In the genomic region with DNA sequence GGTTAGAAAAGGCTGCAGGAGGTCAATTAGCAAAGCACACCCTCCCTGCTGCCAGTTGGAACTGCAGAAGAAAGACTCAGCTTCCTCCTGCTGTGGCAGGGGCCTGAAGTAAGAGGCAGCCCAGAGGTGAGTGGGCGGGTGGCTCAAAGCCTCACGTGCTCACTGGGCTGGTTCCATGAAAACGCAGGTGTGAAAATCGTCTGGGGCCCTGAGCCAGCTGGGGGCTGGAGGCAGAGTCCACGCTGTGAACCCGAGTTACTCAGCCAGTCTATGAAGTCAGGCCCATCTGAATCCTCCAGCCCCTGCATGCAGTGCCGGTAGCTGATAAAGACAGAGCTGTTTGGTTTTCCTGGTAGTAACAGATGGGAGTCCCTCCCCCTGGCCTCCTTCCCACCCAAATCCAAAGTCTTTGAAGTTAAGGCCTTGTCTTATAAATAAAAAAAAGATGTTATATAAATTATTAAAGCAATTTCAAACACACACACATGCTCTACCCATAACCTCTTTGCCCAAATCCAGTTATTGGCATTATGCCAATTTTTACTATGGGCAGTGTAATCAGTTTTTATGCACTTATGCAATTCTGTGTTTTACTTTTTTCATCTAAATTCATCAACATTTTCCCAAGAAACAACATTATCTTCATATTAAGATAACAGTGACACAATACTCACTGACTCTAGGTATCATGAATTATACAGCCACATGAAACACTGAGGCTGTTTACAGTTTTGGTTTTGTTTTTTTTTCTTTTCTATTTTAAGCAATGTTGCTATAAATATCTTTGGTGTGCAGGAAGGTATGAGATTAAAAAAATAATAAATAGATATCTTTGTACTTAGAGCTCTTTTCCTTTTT, we compare ENCODE assay signal across 1 cellular context.
TF ChIP-seq lines count a peak whose summit lies in the region.

No MANE protein-coding gene starts in this region.

TF ChIP-seq in WTC11, 78 proteins besides CTCF, POLR2A, EP300 and RAD21 (continued from another document):
- TF ChIP-seq, protein P1, sequence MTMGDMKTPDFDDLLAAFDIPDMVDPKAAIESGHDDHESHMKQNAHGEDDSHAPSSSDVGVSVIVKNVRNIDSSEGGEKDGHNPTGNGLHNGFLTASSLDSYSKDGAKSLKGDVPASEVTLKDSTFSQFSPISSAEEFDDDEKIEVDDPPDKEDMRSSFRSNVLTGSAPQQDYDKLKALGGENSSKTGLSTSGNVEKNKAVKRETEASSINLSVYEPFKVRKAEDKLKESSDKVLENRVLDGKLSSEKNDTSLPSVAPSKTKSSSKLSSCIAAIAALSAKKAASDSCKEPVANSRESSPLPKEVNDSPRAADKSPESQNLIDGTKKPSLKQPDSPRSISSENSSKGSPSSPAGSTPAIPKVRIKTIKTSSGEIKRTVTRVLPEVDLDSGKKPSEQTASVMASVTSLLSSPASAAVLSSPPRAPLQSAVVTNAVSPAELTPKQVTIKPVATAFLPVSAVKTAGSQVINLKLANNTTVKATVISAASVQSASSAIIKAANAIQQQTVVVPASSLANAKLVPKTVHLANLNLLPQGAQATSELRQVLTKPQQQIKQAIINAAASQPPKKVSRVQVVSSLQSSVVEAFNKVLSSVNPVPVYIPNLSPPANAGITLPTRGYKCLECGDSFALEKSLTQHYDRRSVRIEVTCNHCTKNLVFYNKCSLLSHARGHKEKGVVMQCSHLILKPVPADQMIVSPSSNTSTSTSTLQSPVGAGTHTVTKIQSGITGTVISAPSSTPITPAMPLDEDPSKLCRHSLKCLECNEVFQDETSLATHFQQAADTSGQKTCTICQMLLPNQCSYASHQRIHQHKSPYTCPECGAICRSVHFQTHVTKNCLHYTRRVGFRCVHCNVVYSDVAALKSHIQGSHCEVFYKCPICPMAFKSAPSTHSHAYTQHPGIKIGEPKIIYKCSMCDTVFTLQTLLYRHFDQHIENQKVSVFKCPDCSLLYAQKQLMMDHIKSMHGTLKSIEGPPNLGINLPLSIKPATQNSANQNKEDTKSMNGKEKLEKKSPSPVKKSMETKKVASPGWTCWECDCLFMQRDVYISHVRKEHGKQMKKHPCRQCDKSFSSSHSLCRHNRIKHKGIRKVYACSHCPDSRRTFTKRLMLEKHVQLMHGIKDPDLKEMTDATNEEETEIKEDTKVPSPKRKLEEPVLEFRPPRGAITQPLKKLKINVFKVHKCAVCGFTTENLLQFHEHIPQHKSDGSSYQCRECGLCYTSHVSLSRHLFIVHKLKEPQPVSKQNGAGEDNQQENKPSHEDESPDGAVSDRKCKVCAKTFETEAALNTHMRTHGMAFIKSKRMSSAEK (CRISPR knock-in tag; IDR thresholded peaks at IDR 0.05; ENCODE audit: borderline replicate concordance) = no peak
- peak; percentile 82 for TF ChIP-seq ETV6 (CRISPR knock-in tag; IDR thresholded peaks at IDR 0.05)
